In the genomic region with DNA sequence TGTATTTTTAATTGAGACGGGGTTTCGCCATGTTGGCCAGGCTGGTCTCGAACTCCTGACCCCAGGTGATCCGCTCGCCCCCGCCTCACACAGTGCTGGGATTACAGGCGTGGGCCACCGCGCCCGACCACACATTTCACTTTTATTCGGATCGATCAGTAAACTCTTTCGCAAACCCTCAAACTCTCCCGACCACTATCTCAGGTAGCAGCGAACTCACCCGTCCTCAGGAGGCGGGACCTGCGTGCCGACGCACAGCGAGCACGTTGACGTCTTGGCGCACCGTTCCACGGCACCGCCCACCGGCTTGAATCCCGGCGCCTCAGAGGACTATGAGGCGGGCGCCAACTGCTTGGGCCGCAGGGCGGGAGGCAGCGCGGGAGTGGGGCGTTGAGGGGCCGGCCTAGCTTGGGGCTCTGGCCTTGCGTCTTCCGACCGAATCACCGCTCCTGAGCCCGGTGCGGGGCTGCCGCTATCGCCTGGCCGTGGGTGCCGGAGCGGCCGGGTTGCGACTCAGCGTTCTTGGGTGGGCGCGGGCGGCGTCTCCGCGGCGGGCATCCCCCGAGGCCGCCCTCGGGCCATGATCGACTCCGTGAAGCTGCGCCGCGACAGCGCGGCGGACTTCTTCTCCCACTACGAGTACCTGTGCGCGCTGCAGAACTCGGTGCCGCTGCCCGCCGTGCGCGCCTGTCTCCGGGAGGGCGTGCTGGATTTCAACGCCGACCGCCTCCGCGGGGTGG, we compare ENCODE assay signal across 8 cellular contexts. TPM values are rescaled to one million over a fixed set of nuclear protein-coding genes. Genes with fewer than 3 reads are reported as not detected.
DNase-seq lines count a peak whose midpoint lies in the region; ATAC-seq and TF ChIP-seq lines count a peak whose summit lies in the region.

A gene with protein sequence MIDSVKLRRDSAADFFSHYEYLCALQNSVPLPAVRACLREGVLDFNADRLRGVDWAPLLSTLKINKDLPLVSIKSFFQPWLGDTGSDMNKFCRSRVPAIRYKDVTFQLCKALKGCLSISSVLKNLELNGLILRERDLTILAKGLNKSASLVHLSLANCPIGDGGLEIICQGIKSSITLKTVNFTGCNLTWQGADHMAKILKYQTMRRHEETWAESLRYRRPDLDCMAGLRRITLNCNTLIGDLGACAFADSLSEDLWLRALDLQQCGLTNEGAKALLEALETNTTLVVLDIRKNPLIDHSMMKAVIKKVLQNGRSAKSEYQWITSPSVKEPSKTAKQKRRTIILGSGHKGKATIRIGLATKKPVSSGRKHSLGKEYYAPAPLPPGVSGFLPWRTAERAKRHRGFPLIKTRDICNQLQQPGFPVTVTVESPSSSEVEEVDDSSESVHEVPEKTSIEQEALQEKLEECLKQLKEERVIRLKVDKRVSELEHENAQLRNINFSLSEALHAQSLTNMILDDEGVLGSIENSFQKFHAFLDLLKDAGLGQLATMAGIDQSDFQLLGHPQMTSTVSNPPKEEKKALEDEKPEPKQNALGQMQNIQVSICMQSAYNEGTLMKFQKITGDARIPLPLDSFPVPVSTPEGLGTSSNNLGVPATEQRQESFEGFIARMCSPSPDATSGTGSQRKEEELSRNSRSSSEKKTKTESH (plus strand): TSS at position 305 of the 740 bp plus-strand sequence. CDS start 276 bp downstream, at position 581.

- H3K4me1 ChIP-seq in PC-9 (replicated peaks; ENCODE audit: insufficient read depth): peaks cover 7% of the 10 kb centered on the region

- DNase-seq in DMS153 (lab: John Stamatoyannopoulos, UW): peak; percentile 89
- peak; percentile 85 for DNase-seq in HuH-7.5 (ENCODE audit: low spot score)
- DNase-seq in PC-9: peak; percentile 90 to 94
- peak; percentile 91 for DNase-seq in activated T-cell treated with anti-CD3 and anti-CD28 coated beads for 48 hours (ENCODE audit: low read depth)
- DNase-seq in epithelial cell of proximal tubule (ENCODE audit: low read depth): no peak
- peak; percentile 91 for DNase-seq in mucosa of gallbladder (ENCODE audit: low spot score)
- peak; percentile 87 for DNase-seq in stimulated activated CD8-positive, alpha-beta memory T cell treated with anti-CD3 and anti-CD28 coated beads, Interleukin-4, amount 100 ng/mL, for 24 hours (ENCODE audit: low read depth)

- CTCF ChIA-PET in PC-9 (lab: Charles Lee): no interaction called here

- TF ChIP-seq CTCF in PC-9 (conservative IDR thresholded peaks at IDR 0.05) (no peak), epithelial cell of proximal tubule (conservative IDR thresholded peaks at IDR 0.05; ENCODE audit: low read depth, low read length) (no peak)

- intact Hi-C loops in PC-9 (cut with micrococcal nuclease; ENCODE audit: unreplicated experiment): loop anchor here (2.0 to 10.0 kb wide), 4 partner anchors 61 to 1057 kb away; a partner anchor contains a TSS

- ATAC-seq in GM21528 (IDR thresholded peaks at IDR 0.05; ENCODE audit: low FRiP score, unreplicated experiment): peak; percentile 99

- H3F3A ChIP-seq in PC-9 (ENCODE audit: insufficient read depth, low read depth): peaks cover 13% of the 10 kb centered on the region

- H2AFZ ChIP-seq in PC-9: peak within 1 kb of the TSS; percentile 98

- no peaks in the 10 kb centered on the region for H4K20me1 ChIP-seq in PC-9 (ENCODE audit: insufficient read depth)

- POLR2A ChIA-PET in PC-9 (lab: Charles Lee; ENCODE audit: unreplicated experiment): interaction anchor here (0.6 kb wide), 4 partner anchors 16 to 173 kb away, joined by 3 to 6 read pairs (median 4); no protein-coding TSS in a partner anchor

- H3K4me3 ChIP-seq in PC-9: peak within 1 kb of the TSS; percentile 94
- H3K4me3 ChIP-seq in epithelial cell of proximal tubule (ENCODE audit: low read depth, low read length): peak within 1 kb of the TSS; percentile 82

- no peaks in the 10 kb centered on the region for H3K36me3 ChIP-seq in PC-9 (ENCODE audit: low read depth)

- peak within 1 kb of the TSS; percentile 56 for H3K27ac ChIP-seq in PC-9

- BruUV-seq in PC-9 (replicated peaks; lab: Mats Ljungman, UMichigan): no TSS peak

- peaks cover 24% of the 10 kb centered on the region for H3K79me2 ChIP-seq in PC-9 (ENCODE audit: low read depth)

- H3K27me3 ChIP-seq in PC-9 (ENCODE audit: insufficient read depth, low read depth): no peaks in the 10 kb centered on the region

- peak within 1 kb of the TSS; percentile 95 for H3K4me2 ChIP-seq in PC-9

- H3K9me3 ChIP-seq in PC-9 (ENCODE audit: insufficient read depth, low read depth): no peaks in the 10 kb centered on the region

- H3K9me2 ChIP-seq in PC-9 (ENCODE audit: insufficient read depth): no peaks in the 10 kb centered on the region; the same call in 1 of the 2 replicates

RNA-seq across cellular contexts. Expression of the gene that starts here (rescaled TPM):
- total RNA-seq in PC-9 (2021): 37.8 and 38.3 TPM in 2 replicates
- total RNA-seq in epithelial cell of proximal tubule: 32.2 and 39.0 TPM in 2 replicates
- total RNA-seq in mucosa of gallbladder: 13.7 TPM
